1 cellular context compared by ENCODE assay signal in genomic region chr17:82016061-82016874, GRCh38.
TF ChIP-seq lines count a peak whose summit lies in the region.

No MANE protein-coding gene starts in this region.

TF ChIP-seq in K562, 482 proteins besides CTCF, POLR2A, EP300 and RAD21:
- TF ChIP-seq ZNF143 (CRISPR knock-in tag; IDR thresholded peaks at IDR 0.05) (no peak), FOXM1 (IDR thresholded peaks at IDR 0.05; ENCODE audit: low read depth) (no peak), FOXM1 (CRISPR knock-in tag; IDR thresholded peaks at IDR 0.05; ENCODE audit: low read depth) (no peak), NCOA1 (IDR thresholded peaks at IDR 0.05; ENCODE audit: low read depth) (no peak), ZNF253 (CRISPR knock-in tag; conservative IDR thresholded peaks at IDR 0.05) (no peak), TBP (optimal IDR thresholded peaks at IDR 0.05; ENCODE audit: low read depth, low read length) (no peak), POLR2G (IDR thresholded peaks at IDR 0.05; ENCODE audit: low read depth, low read length) (peak; percentile 50), RBM22 (IDR thresholded peaks at IDR 0.05; ENCODE audit: low read depth, low read length, poor library complexity, severe bottlenecking) (peak; percentile 15)
- TF ChIP-seq, protein P1, sequence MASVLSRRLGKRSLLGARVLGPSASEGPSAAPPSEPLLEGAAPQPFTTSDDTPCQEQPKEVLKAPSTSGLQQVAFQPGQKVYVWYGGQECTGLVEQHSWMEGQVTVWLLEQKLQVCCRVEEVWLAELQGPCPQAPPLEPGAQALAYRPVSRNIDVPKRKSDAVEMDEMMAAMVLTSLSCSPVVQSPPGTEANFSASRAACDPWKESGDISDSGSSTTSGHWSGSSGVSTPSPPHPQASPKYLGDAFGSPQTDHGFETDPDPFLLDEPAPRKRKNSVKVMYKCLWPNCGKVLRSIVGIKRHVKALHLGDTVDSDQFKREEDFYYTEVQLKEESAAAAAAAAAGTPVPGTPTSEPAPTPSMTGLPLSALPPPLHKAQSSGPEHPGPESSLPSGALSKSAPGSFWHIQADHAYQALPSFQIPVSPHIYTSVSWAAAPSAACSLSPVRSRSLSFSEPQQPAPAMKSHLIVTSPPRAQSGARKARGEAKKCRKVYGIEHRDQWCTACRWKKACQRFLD (CRISPR knock-in tag; IDR thresholded peaks at IDR 0.05): no peak
